ENCODE assay signal across 9 cellular contexts in the genomic region with DNA sequence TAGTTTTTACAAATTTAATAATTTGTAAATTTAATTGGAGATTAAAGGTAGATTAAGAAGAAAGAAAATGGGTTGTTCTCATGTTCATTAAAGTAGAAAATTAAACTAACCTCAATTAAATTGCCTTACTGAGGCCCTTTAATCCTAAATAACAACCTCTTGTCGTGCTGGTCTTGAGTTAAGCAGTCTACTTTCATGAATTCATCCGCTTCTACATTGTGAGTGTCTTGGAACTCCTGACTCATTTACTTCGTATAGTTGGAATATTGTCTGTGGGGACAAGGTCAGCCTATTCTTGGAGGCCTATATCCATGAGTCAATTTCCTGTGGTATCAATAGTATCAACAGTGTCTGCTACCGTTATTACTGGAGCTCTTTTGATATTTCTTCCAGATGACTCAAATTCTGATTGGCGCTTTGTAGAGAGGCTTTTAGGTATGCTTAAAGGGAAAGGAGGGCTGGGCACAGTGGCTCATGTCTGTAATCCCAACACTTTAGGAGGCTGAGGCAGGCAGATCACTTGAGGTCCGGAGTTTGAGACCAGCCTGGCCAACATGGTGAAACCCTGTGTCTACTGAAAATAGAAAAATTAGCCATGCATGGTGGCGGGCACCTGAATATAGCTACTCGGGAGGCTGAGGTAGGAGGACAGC. TPM values are rescaled to one million over a fixed set of nuclear protein-coding genes. Genes with fewer than 3 reads are reported as not detected.
DNase-seq lines count a peak whose midpoint lies in the region; ATAC-seq, FAIRE-seq and TF ChIP-seq lines count a peak whose summit lies in the region.
"Not testable (repeated sequence)": the region's sequence is repeated elsewhere in the genome, so short reads cannot be mapped to it uniquely, and the experiment has no call there.
"Had no signal": no experiment of that assay in that cellular context is flagged by ENCODE, and none has a peak within 500 bp of the region (broad histone marks: within the 10 kb centered on the region; RNA-seq: fewer than 3 reads in every experiment).

No MANE protein-coding gene starts in this region.

- H3K9me3 ChIP-seq in RWPE2 (ENCODE audit: severe bottlenecking): not testable (repeated sequence)

- ATAC-seq in RWPE2 (ENCODE audit: low read depth): peak; percentile 61; the same call in 1 of the 3 replicates
- ATAC-seq in activated T-cell treated with anti-CD3 and anti-CD28 coated beads, Interleukin-2, amount 50 U/mL, for 72 hours (replicated peaks in 1 of 2): peak; percentile 77 to 90

- peak overlapping the region in 1 of 2 donors; percentile 39 for H3K4me3 Mint-ChIP-seq in activated T-cell treated with anti-CD3 and anti-CD28 coated beads, Interleukin-2, amount 50 U/mL, for 72 hours

- not testable (repeated sequence) for H3K9me3 Mint-ChIP-seq in activated T-cell treated with anti-CD3 and anti-CD28 coated beads, Interleukin-2, amount 50 U/mL, for 72 hours

- not testable (repeated sequence) for H3K4me1 ChIP-seq in RWPE2 (ENCODE audit: insufficient read depth, poor library complexity, severe bottlenecking)

- H3K27ac ChIP-seq in RWPE2 (ENCODE audit: poor library complexity, severe bottlenecking): not testable (repeated sequence)

- not testable (repeated sequence) for H3K4me3 ChIP-seq in RWPE2 (ENCODE audit: severe bottlenecking); bronchial epithelial cell (ENCODE audit: low read depth, low read length); fibroblast of mammary gland (ENCODE audit: control insufficient read depth, low read depth, low read length)

- DNase-seq in EL (peak; percentile 18), M059J (ENCODE audit: low read depth) (peak; percentile 66), bronchial epithelial cell (ENCODE audit: low read depth) (peak; percentile 48), fibroblast of mammary gland (ENCODE audit: low read depth) (peak; percentile 44), renal cortical epithelial cell (ENCODE audit: low read depth) (peak; percentile 1)
- DNase-seq in RWPE2 (ENCODE audit: low spot score): not testable (repeated sequence)
- peak in 1 of 2 donors; percentile 39 for DNase-seq in activated T-cell treated with anti-CD3 and anti-CD28 coated beads, Interleukin-2, amount 50 U/mL, for 72 hours

- H3K27ac Mint-ChIP-seq in activated T-cell treated with anti-CD3 and anti-CD28 coated beads, Interleukin-2, amount 50 U/mL, for 72 hours: peak overlapping the region; percentile 28

- H3K27me3 ChIP-seq in RWPE2 (ENCODE audit: insufficient read depth, poor library complexity, severe bottlenecking); bronchial epithelial cell (ENCODE audit: control insufficient read depth, insufficient read depth, low read length): not testable (repeated sequence)

- H3K36me3 ChIP-seq in RWPE2 (ENCODE audit: low read depth); bronchial epithelial cell (ENCODE audit: control insufficient read depth, insufficient read depth, low read length): not testable (repeated sequence)

- not testable (repeated sequence) for TF ChIP-seq CTCF in RWPE2 (IDR thresholded peaks at IDR 0.05; ENCODE audit: poor library complexity, severe bottlenecking); bronchial epithelial cell (IDR thresholded peaks at IDR 0.05; ENCODE audit: insufficient read depth, low read length, severe bottlenecking); fibroblast of mammary gland (conservative IDR thresholded peaks at IDR 0.05; ENCODE audit: control insufficient read depth, insufficient read depth, low read depth, low read length)

- H3K27me3 Mint-ChIP-seq in activated T-cell treated with anti-CD3 and anti-CD28 coated beads, Interleukin-2, amount 50 U/mL, for 72 hours (ENCODE audit: low read depth): not testable (repeated sequence)

- not testable (repeated sequence) for FAIRE-seq in bronchial epithelial cell (lab: Jason Lieb, UNC)

- not testable (repeated sequence) for H3K36me3 Mint-ChIP-seq in activated T-cell treated with anti-CD3 and anti-CD28 coated beads, Interleukin-2, amount 50 U/mL, for 72 hours (ENCODE audit: insufficient read depth in 2 of 2)

- H3K4me1 Mint-ChIP-seq in activated T-cell treated with anti-CD3 and anti-CD28 coated beads, Interleukin-2, amount 50 U/mL, for 72 hours (ENCODE audit: low read depth): not testable (repeated sequence)

RNA-seq across cellular contexts. Expression of a gene that starts 29.9 kb away (rescaled TPM):
- total RNA-seq in M059J (2014; rRNA removed; shearing (Covaris generic)): not detected in 2 replicates
- not detected for total RNA-seq in activated T-cell treated with anti-CD3 and anti-CD28 coated beads, Interleukin-2, amount 50 U/mL, for 72 hours
- not detected in 2 replicates for total RNA-seq in bronchial epithelial cell
- not detected in 2 replicates for total RNA-seq in renal cortical epithelial cell
- total RNA-seq: Daoy, Peyer's patch had no signal
